ENCODE assay signal across 1 cellular context in genomic region chr7:157335991-157336382, GRCh38.
TF ChIP-seq lines count a peak whose summit lies in the region.

No MANE protein-coding gene starts in this region.

TF ChIP-seq in A549, 52 proteins besides CTCF, POLR2A, EP300 and RAD21 (continued from another document):
- TF ChIP-seq HOXA7 (CRISPR knock-in tag; IDR thresholded peaks at IDR 0.05) (no peak), RARB (CRISPR knock-in tag; IDR thresholded peaks at IDR 0.05) (no peak), CHD4 (IDR thresholded peaks at IDR 0.05; ENCODE audit: borderline replicate concordance) (no peak), ELK1 (IDR thresholded peaks at IDR 0.05; ENCODE audit: low read depth, low read length) (no peak), NPAS2 (CRISPR knock-in tag; IDR thresholded peaks at IDR 0.05; ENCODE audit: borderline replicate concordance) (no peak), HDAC2 (IDR thresholded peaks at IDR 0.05) (no peak), SREBF2 (IDR thresholded peaks at IDR 0.05) (no peak), ZFP36 (IDR thresholded peaks at IDR 0.05; ENCODE audit: borderline replicate concordance, partially characterized antibody) (no peak), PBX3 (IDR thresholded peaks at IDR 0.05) (no peak), ESRRA (IDR thresholded peaks at IDR 0.05; ENCODE audit: borderline replicate concordance, low read length) (no peak), POLR2AphosphoS2 (conservative IDR thresholded peaks at IDR 0.05; ENCODE audit: low read length) (no peak), HEYL (CRISPR knock-in tag; IDR thresholded peaks at IDR 0.05) (no peak), RCOR1 (IDR thresholded peaks at IDR 0.05; ENCODE audit: low read depth, low read length) (no peak), PHF8 (IDR thresholded peaks at IDR 0.05; ENCODE audit: borderline replicate concordance, low read depth) (no peak)
